1 cellular context compared by ENCODE assay signal in genomic region chr18:3333056-3333720, GRCh38.
TF ChIP-seq lines count a peak whose summit lies in the region.

No MANE protein-coding gene starts in this region.

TF ChIP-seq in K562, 482 proteins besides CTCF, POLR2A, EP300 and RAD21 (continued from another document):
- peak; percentile 39; the same call in 1 of the 2 replicates for TF ChIP-seq CREB3L1 (IDR thresholded peaks at IDR 0.05; ENCODE audit: borderline replicate concordance, low read depth)
- no peak for TF ChIP-seq RNF219 (CRISPR knock-in tag; IDR thresholded peaks at IDR 0.05)
- no peak for TF ChIP-seq IRF2 (CRISPR knock-in tag; IDR thresholded peaks at IDR 0.05)
- TF ChIP-seq ZNF277 (CRISPR knock-in tag; IDR thresholded peaks at IDR 0.05; ENCODE audit: borderline replicate concordance): no peak
- TF ChIP-seq PRPF4 (IDR thresholded peaks at IDR 0.05; ENCODE audit: insufficient read depth, low read depth, low read length, poor library complexity, severe bottlenecking): no peak
- no peak for TF ChIP-seq GABPB1 (CRISPR knock-in tag; IDR thresholded peaks at IDR 0.05)
- no peak for TF ChIP-seq ZNF449 (CRISPR knock-in tag; IDR thresholded peaks at IDR 0.05)
- TF ChIP-seq GATA2 (CRISPR knock-in tag; IDR thresholded peaks at IDR 0.05): no peak
